Comparison of ENCODE assay signal across 9 cellular contexts in the genomic region with DNA sequence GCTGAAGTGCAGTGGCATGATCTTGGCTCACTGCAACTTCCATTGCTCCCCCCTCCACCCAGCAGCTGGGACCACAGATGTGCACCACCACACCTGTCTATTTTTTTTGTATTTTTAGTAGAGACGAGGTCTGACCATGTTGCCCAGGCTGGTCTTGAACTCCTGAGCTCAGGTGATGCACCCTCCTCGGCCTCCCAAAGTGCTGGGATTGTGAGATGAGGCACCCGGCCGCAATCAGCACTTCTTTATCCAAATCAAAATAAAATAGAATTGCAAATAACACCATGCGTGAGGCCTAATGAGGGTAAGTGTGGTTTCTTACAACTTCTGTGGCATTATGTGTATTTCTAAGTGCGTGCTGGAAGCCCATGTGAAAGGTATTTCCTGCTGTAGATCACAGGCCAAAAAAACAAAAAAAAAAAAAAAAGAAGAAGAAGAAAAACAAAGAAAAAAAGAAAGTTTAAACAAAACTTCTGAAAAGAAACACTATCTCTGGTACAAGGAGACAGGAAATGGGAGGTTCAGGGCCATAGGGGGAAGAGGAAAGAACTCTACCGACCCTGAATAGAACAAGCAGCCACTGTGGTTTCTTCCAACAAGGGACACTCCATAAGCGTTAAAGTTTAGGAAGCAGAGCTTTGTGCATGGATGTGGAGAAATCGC. TPM values are rescaled to one million over a fixed set of nuclear protein-coding genes. Genes with fewer than 3 reads are reported as not detected.
DNase-seq lines count a peak whose midpoint lies in the region; ATAC-seq and TF ChIP-seq lines count a peak whose summit lies in the region.
"Had no signal": no experiment of that assay in that cellular context is flagged by ENCODE, and none has a peak within 500 bp of the region (broad histone marks: within the 10 kb centered on the region; RNA-seq: fewer than 3 reads in every experiment).

No MANE protein-coding gene starts in this region.

- ATAC-seq in heart right ventricle (no peak), right cardiac atrium (no peak), upper lobe of right lung (no peak), HG03139 (IDR thresholded peaks at IDR 0.05; ENCODE audit: unreplicated experiment) (no peak)
- no peak for ATAC-seq in activated naive CD4-positive, alpha-beta T cell treated with anti-CD3 and anti-CD28 coated beads, Interleukin-2, amount 50 U/mL, for 72 hours

- peaks cover 15% of the 10 kb centered on the region for H3K79me2 ChIP-seq in mesendoderm (ENCODE audit: control insufficient read depth, insufficient read depth, low read length)

- peaks cover 6% of the 10 kb centered on the region for H3K79me1 ChIP-seq in mesendoderm (ENCODE audit: low read length)

- no peak overlapping the region for H2BK5ac ChIP-seq in mesendoderm (ENCODE audit: low read length)

- no peak overlapping the region for H3K4me2 ChIP-seq in mesendoderm (ENCODE audit: low read length)

- no peaks in the 10 kb centered on the region for H3K9me3 ChIP-seq in heart right ventricle
- no peaks in the 10 kb centered on the region for H3K9me3 ChIP-seq in right cardiac atrium (ENCODE audit: control insufficient read depth, low read length)
- H3K9me3 ChIP-seq in upper lobe of right lung: no peaks in the 10 kb centered on the region

- H2BK120ac ChIP-seq in mesendoderm (ENCODE audit: low read depth, low read length): no peak overlapping the region

- H4K8ac ChIP-seq in mesendoderm (ENCODE audit: low read depth, low read length): no peak overlapping the region

- no peak overlapping the region for H2AK5ac ChIP-seq in mesendoderm (ENCODE audit: low read length)

- no peak for DNase-seq in heart right ventricle
- no peak for DNase-seq in right cardiac atrium
- DNase-seq in activated naive CD4-positive, alpha-beta T cell treated with anti-CD3 and anti-CD28 coated beads, Interleukin-2, amount 50 U/mL, for 72 hours (ENCODE audit: low spot score in 2 of 2): no peak
- DNase-seq in mesendoderm: no peak
- DNase-seq in upper lobe of right lung: no peak
- DNase-seq in HT-29 (ENCODE audit: low spot score): no peak
- no peak for DNase-seq in dorsolateral prefrontal cortex

- WGBS in heart right ventricle, 2 donors: 59 to 62% methylated on average over 9 of the region's 9 CpGs
- WGBS in right cardiac atrium: 59% methylated on average over 9 of the region's 9 CpGs
- WGBS in mesendoderm (ENCODE audit: extremely low coverage, insufficient coverage, low lambda C conversion rate): no CpG with 5 or more reads among the region's 9 CpGs

- H3K9me3 Mint-ChIP-seq in activated naive CD4-positive, alpha-beta T cell treated with anti-CD3 and anti-CD28 coated beads, Interleukin-2, amount 50 U/mL, for 72 hours: no peaks in the 10 kb centered on the region

- H3K4me3 ChIP-seq in heart right ventricle (no peak overlapping the region), right cardiac atrium (ENCODE audit: low read length) (no peak overlapping the region), mesendoderm (ENCODE audit: low read length) (no peak overlapping the region), upper lobe of right lung (no peak overlapping the region), dorsolateral prefrontal cortex (no peak overlapping the region)

- no peak overlapping the region for H4K5ac ChIP-seq in mesendoderm (ENCODE audit: low read length)

- H3K36me3 ChIP-seq in heart right ventricle (peaks cover 0 to 5% (median 0%) of the 10 kb centered on the region in 9 donors), mesendoderm (ENCODE audit: control insufficient read depth, insufficient read depth, low read length) (no peaks in the 10 kb centered on the region), upper lobe of right lung (no peaks in the 10 kb centered on the region)

- intact Hi-C loops in heart right ventricle (cut with DNase I) (no loop called here), right cardiac atrium (cut with DNase I) (no loop called here), upper lobe of right lung (cut with DNase I) (no loop called here), dorsolateral prefrontal cortex (cut with DNase I) (no loop called here)

- peak overlapping the region; percentile 42 for H3K9ac ChIP-seq in mesendoderm (ENCODE audit: low read length)

- TF ChIP-seq CTCF in heart right ventricle (IDR thresholded peaks at IDR 0.05) (no peak), upper lobe of right lung (IDR thresholded peaks at IDR 0.05) (no peak), dorsolateral prefrontal cortex (IDR thresholded peaks at IDR 0.05 in 54 of 56, conservative IDR thresholded peaks at IDR 0.05 in 2 of 56; ENCODE audit: low read depth in 1 of 56, partially characterized antibody in 56 of 56) (no peak)

- H3K36me3 Mint-ChIP-seq in activated naive CD4-positive, alpha-beta T cell treated with anti-CD3 and anti-CD28 coated beads, Interleukin-2, amount 50 U/mL, for 72 hours: peaks cover 16 to 24% of the 10 kb centered on the region in 2 donors

- H3K56ac ChIP-seq in mesendoderm (ENCODE audit: low read length): peak overlapping the region; percentile 30

- H3K4ac ChIP-seq in mesendoderm (ENCODE audit: low read depth, low read length): no peak overlapping the region

- H3K27ac ChIP-seq in heart right ventricle (peak overlapping the region; percentile 4 to 100 (median 58)), right cardiac atrium (ENCODE audit: low read length) (no peak overlapping the region), mesendoderm (ENCODE audit: low read depth, low read length) (no peak overlapping the region), upper lobe of right lung (peak overlapping the region; percentile 39), dorsolateral prefrontal cortex (peak overlapping the region in 29 of 59 donors; percentile 2 to 71 (median 41))

- H3K27me3 ChIP-seq in heart right ventricle (no peaks in the 10 kb centered on the region), right cardiac atrium (ENCODE audit: control insufficient read depth, insufficient read depth) (no peaks in the 10 kb centered on the region), mesendoderm (ENCODE audit: insufficient read depth, low read length, poor library complexity) (no peaks in the 10 kb centered on the region), upper lobe of right lung (no peaks in the 10 kb centered on the region), dorsolateral prefrontal cortex (no peaks in the 10 kb centered on the region)

- H3K4me1 ChIP-seq in heart right ventricle: peaks cover 9 to 77% (median 67%) of the 10 kb centered on the region in 9 donors
- no peaks in the 10 kb centered on the region for H3K4me1 ChIP-seq in right cardiac atrium (ENCODE audit: control insufficient read depth, insufficient read depth, low read length)
- peaks cover 7% of the 10 kb centered on the region for H3K4me1 ChIP-seq in mesendoderm (ENCODE audit: control insufficient read depth, low read depth, low read length)
- H3K4me1 ChIP-seq in upper lobe of right lung: peaks cover 43% of the 10 kb centered on the region

- H3K27ac Mint-ChIP-seq in activated naive CD4-positive, alpha-beta T cell treated with anti-CD3 and anti-CD28 coated beads, Interleukin-2, amount 50 U/mL, for 72 hours: peak overlapping the region; percentile 92 to 96

- H2BK15ac ChIP-seq in mesendoderm (replicated peaks; ENCODE audit: low read depth): no peak overlapping the region

- no peak overlapping the region for H3K23ac ChIP-seq in mesendoderm (ENCODE audit: low read length)

- H3K18ac ChIP-seq in mesendoderm (ENCODE audit: low read length): no peak overlapping the region

RNA-seq across cellular contexts. Expression of a gene that starts 3.0 kb away (rescaled TPM):
- total RNA-seq in heart right ventricle (10 to 100 TPM; 19.5 to 49.4 (median 30.3) TPM), right cardiac atrium (10 to 100 TPM; 27.9 to 37.4 (median 32.7) TPM), upper lobe of right lung (107 TPM), dorsolateral prefrontal cortex (10 to 100 TPM; 38.8 to 93.6 (median 54.7) TPM)
- polyA plus RNA-seq in heart right ventricle (10 to 100 TPM; 38.7 to 40.9 TPM), right cardiac atrium (32.0 TPM)
- 100 to 1,000 TPM; 158 to 160 TPM for total RNA-seq in activated naive CD4-positive, alpha-beta T cell treated with anti-CD3 and anti-CD28 coated beads, Interleukin-2, amount 50 U/mL, for 72 hours
- 97.4 TPM for polyA plus RNA-seq in mesendoderm (2013, experiment 1 of 2)
- polyA plus RNA-seq in mesendoderm (2013, experiment 2 of 2): 98.6 TPM
- 13.2 and 24.8 TPM in 2 replicates for total RNA-seq in HT-29 (2014; rRNA removed; shearing (Covaris generic))

RNA-seq across cellular contexts. Expression of a gene that starts 33.1 kb away (rescaled TPM):
- total RNA-seq in heart right ventricle (1 to 10 TPM; 2.0 to 5.9 (median 4.0) TPM), right cardiac atrium (1 to 10 TPM; 3.3 to 5.1 (median 4.3) TPM), upper lobe of right lung (11.5 TPM), dorsolateral prefrontal cortex (1 to 10 TPM; 2.3 to 7.1 (median 4.5) TPM)
- polyA plus RNA-seq in heart right ventricle (1 to 10 TPM; 1.6 to 1.7 TPM), right cardiac atrium (1.1 TPM)
- 1 to 10 TPM; 6.4 to 9.7 TPM for total RNA-seq in activated naive CD4-positive, alpha-beta T cell treated with anti-CD3 and anti-CD28 coated beads, Interleukin-2, amount 50 U/mL, for 72 hours
- 5.9 TPM for polyA plus RNA-seq in mesendoderm (2013, experiment 1 of 2)
- polyA plus RNA-seq in mesendoderm (2013, experiment 2 of 2): 5.5 TPM
- 11.8 and 12.7 TPM in 2 replicates for total RNA-seq in HT-29 (2014; rRNA removed; shearing (Covaris generic))

RNA-seq across cellular contexts. Expression of a gene that starts 33.2 kb away (rescaled TPM):
- total RNA-seq in heart right ventricle (10 to 100 TPM; 33.1 to 70.5 (median 41.5) TPM), right cardiac atrium (100 to 1,000 TPM in 1 of 4 donors, 10 to 100 TPM in 3; 74.3 to 134 (median 87.1) TPM), upper lobe of right lung (8.7 TPM), dorsolateral prefrontal cortex (100 to 1,000 TPM in 117 of 120 experiments, 10 to 100 TPM in 3; 65.9 to 457 (median 199) TPM)
- polyA plus RNA-seq in heart right ventricle (10 to 100 TPM; 24.5 to 60.5 TPM), right cardiac atrium (89.1 TPM)
- total RNA-seq in activated naive CD4-positive, alpha-beta T cell treated with anti-CD3 and anti-CD28 coated beads, Interleukin-2, amount 50 U/mL, for 72 hours: 1 to 10 TPM; 1.5 to 1.7 TPM
- 0.63 TPM for polyA plus RNA-seq in mesendoderm (2013, experiment 1 of 2)
- polyA plus RNA-seq in mesendoderm (2013, experiment 2 of 2): 0.81 TPM
- total RNA-seq in HT-29 (2014; rRNA removed; shearing (Covaris generic)): 0.25 and 0.73 TPM in 2 replicates

RNA-seq across cellular contexts. Expression of a gene that starts 44.4 kb away (rescaled TPM):
- total RNA-seq in heart right ventricle (10 to 100 TPM in 1 of 10 donors, 1 to 10 TPM in 9; 2.8 to 13.1 (median 4.8) TPM), right cardiac atrium (1 to 10 TPM; 3.9 to 7.0 (median 5.0) TPM), upper lobe of right lung (36.4 TPM), dorsolateral prefrontal cortex (10 to 100 TPM in 11 of 120 experiments, 1 to 10 TPM in 109; 1.0 to 16.3 (median 6.0) TPM)
- polyA plus RNA-seq in heart right ventricle (1 to 10 TPM; 1.4 to 3.5 TPM), right cardiac atrium (1.5 TPM)
- total RNA-seq in activated naive CD4-positive, alpha-beta T cell treated with anti-CD3 and anti-CD28 coated beads, Interleukin-2, amount 50 U/mL, for 72 hours: not detected
- 2.0 TPM for polyA plus RNA-seq in mesendoderm (2013, experiment 1 of 2)
- 2.0 TPM for polyA plus RNA-seq in mesendoderm (2013, experiment 2 of 2)
- total RNA-seq in HT-29 (2014; rRNA removed; shearing (Covaris generic)): 0.42 and 3.0 TPM in 2 replicates
- polyA plus RNA-seq: keratinocyte had no signal

Comparison
In these comparisons a context has a peak if more than half of its experiments do, and no peak if none do; other contexts are left out.
1. H3K27ac ChIP-seq: peak in heart right ventricle (10 of 10) and upper lobe of right lung (single experiment); none in right cardiac atrium (single experiment) and mesendoderm (single experiment).